Comparison of ENCODE assay signal across 25 cellular contexts in genomic region chr13:41859555-41859954, GRCh38.
"Had no signal": no experiment of that assay in that cellular context is flagged by ENCODE, and none has a peak within 500 bp of the region (broad histone marks: within the 10 kb centered on the region; RNA-seq: fewer than 3 reads in every experiment).

No MANE protein-coding gene starts in this region.

- FAIRE-seq: colon, frontal cortex, keratinocyte had no signal

- H3K9me3 ChIP-seq: body of pancreas, esophagus squamous epithelium, ovary, sigmoid colon, suprapubic skin, tibial artery, upper lobe of right lung had no signal

- H3K4me1 ChIP-seq: body of pancreas, esophagus squamous epithelium, sigmoid colon, suprapubic skin, upper lobe of right lung had no signal

- H3K27me3 ChIP-seq: body of pancreas, esophagus squamous epithelium, ovary, sigmoid colon, suprapubic skin, tibial artery, upper lobe of right lung had no signal

- H3K4me3 ChIP-seq: body of pancreas, esophagus squamous epithelium, ovary, sigmoid colon, suprapubic skin, tibial artery, upper lobe of right lung had no signal

- H3K36me3 ChIP-seq: ovary had no signal

- ATAC-seq: body of pancreas, left cardiac atrium, upper lobe of right lung had no signal

- DNase-seq: activated CD4-positive, alpha-beta T cell treated with anti-CD3 and anti-CD28 coated beads for 36 hours; activated CD4-positive, CD25-positive, alpha-beta regulatory T cell; activated effector memory CD4-positive, alpha-beta T cell treated with Interleukin-2 at 50 U/mL for 16 hours; activated naive CD4-positive, alpha-beta T cell treated with Interleukin-2 at 50 U/mL for 16 hours; activated T-cell treated with anti-CD3 and anti-CD28 coated beads for 4 hours; aorta; body of pancreas; dermis blood vessel endothelial cell; effector CD4-positive, alpha-beta T cell; esophagus squamous epithelium; left cardiac atrium; mammary epithelial cell; naive B cell; nephron progenitor cell; ovary; sigmoid colon; stimulated activated CD4-positive, alpha-beta T cell treated with anti-CD3 and anti-CD28 coated beads, Interleukin-15, amount 100 ng/mL, for 24 hours; stimulated activated naive CD4-positive, alpha-beta T cell; tibial artery; upper lobe of right lung had no signal

- H3K27ac ChIP-seq: body of pancreas, epithelial cell of prostate, esophagus squamous epithelium, ovary, sigmoid colon, suprapubic skin, tibial artery, upper lobe of right lung had no signal
